In genomic region chr4:181597766-181598165, GRCh38 we compare ENCODE assay signal across 21 cellular contexts.
DNase-seq lines count a peak whose midpoint lies in the region; ATAC-seq and TF ChIP-seq lines count a peak whose summit lies in the region.
"Had no signal": no experiment of that assay in that cellular context is flagged by ENCODE, and none has a peak within 500 bp of the region (broad histone marks: within the 10 kb centered on the region; RNA-seq: fewer than 3 reads in every experiment).

No MANE protein-coding gene starts in this region.

- H3F3A ChIP-seq in SK-N-SH (replicated peaks; ENCODE audit: insufficient read depth) = no peaks in the 10 kb centered on the region

- no peaks in the 10 kb centered on the region for H3K79me2 ChIP-seq in SK-N-SH (ENCODE audit: insufficient read depth)

- TF ChIP-seq CTCF in SK-N-SH (IDR thresholded peaks at IDR 0.05) (no peak), foreskin fibroblast (IDR thresholded peaks at IDR 0.05; ENCODE audit: low read depth, low read length) (no peak)

- H3K4me2 ChIP-seq in SK-N-SH = no peak overlapping the region

- CTCF ChIA-PET in SK-N-SH (lab: Yijun Ruan, JAX) = no interaction called here

- no peaks in the 10 kb centered on the region for H3K9me3 ChIP-seq in SK-N-SH
- H3K9me3 ChIP-seq: tibial nerve had no signal

- H2AFZ ChIP-seq in SK-N-SH (ENCODE audit: low read depth) = no peak overlapping the region

- no peaks in the 10 kb centered on the region for H3K9me2 ChIP-seq in SK-N-SH

- no peak overlapping the region for H3K4me3 ChIP-seq in SK-N-SH (ENCODE audit: low read depth in 2 of 2, low read length in 1 of 2)
- no peak overlapping the region for H3K4me3 ChIP-seq in foreskin fibroblast (ENCODE audit: low read depth in 1 of 2, low read length in 2 of 2)
- H3K4me3 ChIP-seq: tibial nerve had no signal

- DNase-seq in SK-N-SH (no peak), amniotic epithelial cell (ENCODE audit: low read depth) (peak; percentile 7), foreskin fibroblast (peak; percentile 3 to 14), COLO829 (ENCODE audit: low spot score) (no peak), dermis blood vessel endothelial cell (no peak)
- DNase-seq in activated CD4-positive, alpha-beta T cell treated with anti-CD3 and anti-CD28 coated beads, Interleukin-2, amount 50 U/mL, for 4 hours = no peak
- DNase-seq: 8988T; activated naive CD4-positive, alpha-beta T cell treated with anti-CD3 and anti-CD28 coated beads for 36 hours; activated T-cell treated with anti-CD3 and anti-CD28 coated beads, Interleukin-2, amount 50 U/mL, for 4 hours; anterior cingulate cortex; effector memory CD4-positive, alpha-beta T cell; left cardiac atrium; mesendoderm; naive thymus-derived CD4-positive, alpha-beta T cell; NCI-H1694 treated with DMSO at 0.1 percent for 48 hours; OCI-M1; Right ventricle myocardium superior; stimulated activated naive CD8-positive, alpha-beta T cell treated with anti-CD3 and anti-CD28 coated beads, Interleukin-15, amount 100 ng/mL, for 72 hours had no signal

- no peak for TF ChIP-seq RAD21 in SK-N-SH (IDR thresholded peaks at IDR 0.05; ENCODE audit: low read length)

- no peaks in the 10 kb centered on the region for H3K36me3 ChIP-seq in SK-N-SH (replicated peaks in 1 of 2; ENCODE audit: control insufficient read depth in 1 of 2, insufficient read depth in 2 of 2, low read length in 1 of 2)
- H3K36me3 ChIP-seq: tibial nerve had no signal

- POLR2A ChIA-PET in SK-N-SH (lab: Yijun Ruan, JAX) = no interaction called here

- WGBS in SK-N-SH (ENCODE audit: low lambda C conversion rate) = 52% methylated on average over 4 of the region's 4 CpGs

- H4K20me1 ChIP-seq in SK-N-SH (ENCODE audit: insufficient read depth) = no peaks in the 10 kb centered on the region

- ATAC-seq in SK-N-SH treated with all-trans-retinoic acid at 6 μM for 48 hours (peak; percentile 70), HG02759 (IDR thresholded peaks at IDR 0.05; ENCODE audit: unreplicated experiment) (no peak)
- ATAC-seq: activated T-cell treated with anti-CD3 and anti-CD28 coated beads, Interleukin-2, amount 50 U/mL, for 4 hours; left cardiac atrium; naive thymus-derived CD4-positive, alpha-beta T cell; stimulated activated naive CD8-positive, alpha-beta T cell treated with anti-CD3 and anti-CD28 coated beads, Interleukin-15, amount 100 ng/mL, for 72 hours had no signal

- no peak for TF ChIP-seq EP300 in SK-N-SH (IDR thresholded peaks at IDR 0.05; ENCODE audit: borderline replicate concordance in 1 of 2, low read depth in 1 of 2, low read length in 1 of 2)

- H3K9ac ChIP-seq in SK-N-SH = no peak overlapping the region

- H3K27me3 ChIP-seq in SK-N-SH (ENCODE audit: insufficient read depth) = no peaks in the 10 kb centered on the region
- H3K27me3 ChIP-seq: tibial nerve had no signal

- no peaks in the 10 kb centered on the region; a peak in 1 of 4 replicates for H3K4me1 ChIP-seq in SK-N-SH (ENCODE audit: control insufficient read depth in 1 of 2, insufficient read depth in 2 of 2, low read depth in 1 of 2, low read length in 1 of 2)
- H3K4me1 ChIP-seq: tibial nerve had no signal

- H3K27ac ChIP-seq in SK-N-SH (ENCODE audit: low read depth in 2 of 2, low read length in 1 of 2) = no peak overlapping the region
- H3K27ac ChIP-seq: tibial nerve had no signal

TF ChIP-seq in SK-N-SH treated with all-trans-retinoic acid at 6 μM for 48 hours, 23 proteins besides CTCF, POLR2A, EP300 and RAD21:
- TF ChIP-seq BACH2 (CRISPR knock-in tag; IDR thresholded peaks at IDR 0.05; ENCODE audit: borderline replicate concordance) (no peak), ESRRG (CRISPR knock-in tag; IDR thresholded peaks at IDR 0.05) (no peak), TSHZ2 (CRISPR knock-in tag; IDR thresholded peaks at IDR 0.05) (no peak), OSR1 (CRISPR knock-in tag; IDR thresholded peaks at IDR 0.05) (no peak)

TF ChIP-seq in SK-N-SH, 30 proteins besides CTCF, POLR2A, EP300 and RAD21:
- TF ChIP-seq TEAD4 (IDR thresholded peaks at IDR 0.05; ENCODE audit: borderline replicate concordance, insufficient read depth) (no peak), GABPA (IDR thresholded peaks at IDR 0.05; ENCODE audit: low read depth) (no peak)

Comparison
In these comparisons a context has a peak if more than half of its experiments do, and no peak if none do; other contexts are left out.
1. DNase-seq: peak in amniotic epithelial cell (single experiment) and foreskin fibroblast (2 of 2); none in SK-N-SH (single experiment), activated CD4-positive, alpha-beta T cell treated with anti-CD3 and anti-CD28 coated beads, Interleukin-2, amount 50 U/mL, for 4 hours (0 of 2), COLO829 (single experiment) and dermis blood vessel endothelial cell (single experiment).